In the genomic region with DNA sequence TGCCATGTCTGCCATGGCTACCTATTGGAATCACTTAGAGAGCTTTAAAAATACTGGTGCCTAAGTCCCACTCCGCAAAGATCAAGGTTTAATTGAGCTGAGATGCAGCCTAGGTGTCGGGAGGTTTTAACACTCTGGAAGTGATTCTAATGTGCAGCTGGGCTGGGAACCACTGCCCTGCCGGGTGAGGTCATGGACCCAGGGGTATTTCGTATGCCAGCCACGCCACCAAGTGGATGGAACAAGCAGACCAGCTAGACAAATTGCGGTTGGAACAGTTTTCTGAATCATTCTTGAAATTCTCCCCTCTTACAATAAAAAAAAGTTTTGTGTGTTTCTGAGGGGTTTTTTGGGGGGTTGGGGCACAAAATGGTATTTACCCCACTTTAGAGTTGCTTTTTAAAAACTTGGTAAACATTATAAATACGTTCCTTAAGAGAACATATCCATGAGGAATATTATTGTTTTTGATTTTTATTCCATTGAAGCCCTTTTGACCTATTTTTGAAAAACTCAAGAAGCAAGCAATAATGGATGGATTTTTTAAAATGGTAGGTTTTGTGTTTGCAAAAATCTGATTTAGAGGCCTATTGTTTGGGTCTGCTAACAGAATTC, we compare ENCODE assay signal across 8 cellular contexts.
DNase-seq lines count a peak whose midpoint lies in the region; ATAC-seq, FAIRE-seq and TF ChIP-seq lines count a peak whose summit lies in the region.

No MANE protein-coding gene starts in this region.

- H3K79me2 ChIP-seq in endothelial cell of umbilical vein (ENCODE audit: control insufficient read depth, insufficient read depth, low read length), result no peaks in the 10 kb centered on the region

- POLR2A ChIA-PET in endothelial cell of umbilical vein (lab: Charles Lee), result no interaction called here

- H2AFZ ChIP-seq in endothelial cell of umbilical vein (ENCODE audit: low read depth, low read length), result no peak overlapping the region

- FAIRE-seq in endothelial cell of umbilical vein (lab: Jason Lieb, UNC), result peak; percentile 73

- H3K4me1 ChIP-seq in BE2C (no peaks in the 10 kb centered on the region), endothelial cell of umbilical vein (ENCODE audit: control insufficient read depth, extremely low read depth, insufficient read depth, low read length) (no peaks in the 10 kb centered on the region)

- no peak overlapping the region for H3K4me3 ChIP-seq in BE2C (ENCODE audit: low read depth, low read length)
- H3K4me3 ChIP-seq in endothelial cell of umbilical vein (replicated peaks in 1 of 3; ENCODE audit: insufficient read depth in 1 of 3, low read depth in 1 of 3, low read length in 3 of 3), result no peak overlapping the region

- H3K9ac ChIP-seq in endothelial cell of umbilical vein (replicated peaks; ENCODE audit: extremely low read depth, insufficient read depth, low read length), result no peak overlapping the region

- TF ChIP-seq CTCF in BE2C (IDR thresholded peaks at IDR 0.05; ENCODE audit: low read depth, low read length) (peak; percentile 77), endothelial cell of umbilical vein (IDR thresholded peaks at IDR 0.05; ENCODE audit: extremely low read depth in 1 of 2, insufficient read depth in 1 of 2, low read depth in 1 of 2, low read length in 2 of 2) (peak; percentile 56 to 63)

- no peaks in the 10 kb centered on the region for H3K36me3 ChIP-seq in BE2C
- no peaks in the 10 kb centered on the region for H3K36me3 ChIP-seq in endothelial cell of umbilical vein (ENCODE audit: control insufficient read depth in 2 of 2, extremely low read depth in 1 of 2, insufficient read depth in 2 of 2, low read length in 2 of 2)

- CTCF ChIA-PET in endothelial cell of umbilical vein (lab: Charles Lee), result interaction anchor here (0.9 to 3.3 kb wide), 15 partner anchors 9 to 713 kb away, joined by 3 to 70 read pairs (median 4); a partner anchor contains a TSS

- H4K20me1 ChIP-seq in endothelial cell of umbilical vein (replicated peaks; ENCODE audit: control insufficient read depth, extremely low read depth, insufficient read depth, low read length), result no peaks in the 10 kb centered on the region

- no TSS peak for BruUV-seq in endothelial cell of umbilical vein (replicated peaks; lab: Mats Ljungman, UMichigan)

- peak; percentile 62 for DNase-seq in BE2C
- peak; percentile 74 for DNase-seq in NCI-H345 (lab: John Stamatoyannopoulos, UW)
- peak; percentile 80 for DNase-seq in activated CD4-positive, alpha-beta T cell treated with anti-CD3 and anti-CD28 coated beads for 48 hours
- peak; percentile 54 for DNase-seq in endothelial cell of umbilical vein (ENCODE audit: low read depth, low spot score)
- DNase-seq in myocyte (ENCODE audit: low read depth), result peak; percentile 71
- DNase-seq in superior temporal gyrus (ENCODE audit: extremely low spot score), result peak; percentile 71

- ATAC-seq in GM18870 (IDR thresholded peaks at IDR 0.05; ENCODE audit: unreplicated experiment) (peak; percentile 59), HG03097 (IDR thresholded peaks at IDR 0.05; ENCODE audit: low FRiP score, unreplicated experiment) (peak; percentile 80)

- no peak overlapping the region for H3K27ac ChIP-seq in endothelial cell of umbilical vein (ENCODE audit: insufficient read depth, low read depth, low read length)

- intact Hi-C loops in endothelial cell of umbilical vein (cut with micrococcal nuclease), result loop anchor here (1.0 to 5.0 kb wide), 4 partner anchors 158 to 713 kb away; no protein-coding TSS in a partner anchor

- peaks cover 41% of the 10 kb centered on the region for H3K27me3 ChIP-seq in BE2C
- H3K27me3 ChIP-seq in endothelial cell of umbilical vein (ENCODE audit: control insufficient read depth in 2 of 2, insufficient read depth in 2 of 2, low read length in 2 of 2), result peaks cover 7 to 11% of the 10 kb centered on the region in 2 experiments

- no peaks in the 10 kb centered on the region for H3K9me1 ChIP-seq in endothelial cell of umbilical vein (replicated peaks; ENCODE audit: control insufficient read depth, extremely low read depth, insufficient read depth, low read length)

- dilution Hi-C loops in endothelial cell of umbilical vein (cut with MboI; ENCODE audit: extremely low pct_ligation_motif_present, low sequenced_read_pairs), result no loop called here

- no peak overlapping the region for H3K4me2 ChIP-seq in endothelial cell of umbilical vein (ENCODE audit: insufficient read depth, low read length)

- no peak for TF ChIP-seq POLR2A in endothelial cell of umbilical vein (IDR thresholded peaks at IDR 0.05; ENCODE audit: low read depth, low read length)

- H3K9me3 ChIP-seq in BE2C, result no peaks in the 10 kb centered on the region
- no peaks in the 10 kb centered on the region for H3K9me3 ChIP-seq in endothelial cell of umbilical vein (replicated peaks; ENCODE audit: control insufficient read depth, insufficient read depth, low read length)

TF ChIP-seq in endothelial cell of umbilical vein, 7 proteins besides CTCF, POLR2A, EP300 and RAD21:
- TF ChIP-seq, protein P1, sequence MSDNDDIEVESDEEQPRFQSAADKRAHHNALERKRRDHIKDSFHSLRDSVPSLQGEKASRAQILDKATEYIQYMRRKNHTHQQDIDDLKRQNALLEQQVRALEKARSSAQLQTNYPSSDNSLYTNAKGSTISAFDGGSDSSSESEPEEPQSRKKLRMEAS (IDR thresholded peaks at IDR 0.05; ENCODE audit: insufficient read depth, insufficient read length), result no peak
- TF ChIP-seq EZH2 (IDR thresholded peaks at IDR 0.05; ENCODE audit: borderline replicate concordance, low read depth, low read length, severe bottlenecking), result peak; percentile 30
